ENCODE assay signal across 1 cellular context in the genomic region with DNA sequence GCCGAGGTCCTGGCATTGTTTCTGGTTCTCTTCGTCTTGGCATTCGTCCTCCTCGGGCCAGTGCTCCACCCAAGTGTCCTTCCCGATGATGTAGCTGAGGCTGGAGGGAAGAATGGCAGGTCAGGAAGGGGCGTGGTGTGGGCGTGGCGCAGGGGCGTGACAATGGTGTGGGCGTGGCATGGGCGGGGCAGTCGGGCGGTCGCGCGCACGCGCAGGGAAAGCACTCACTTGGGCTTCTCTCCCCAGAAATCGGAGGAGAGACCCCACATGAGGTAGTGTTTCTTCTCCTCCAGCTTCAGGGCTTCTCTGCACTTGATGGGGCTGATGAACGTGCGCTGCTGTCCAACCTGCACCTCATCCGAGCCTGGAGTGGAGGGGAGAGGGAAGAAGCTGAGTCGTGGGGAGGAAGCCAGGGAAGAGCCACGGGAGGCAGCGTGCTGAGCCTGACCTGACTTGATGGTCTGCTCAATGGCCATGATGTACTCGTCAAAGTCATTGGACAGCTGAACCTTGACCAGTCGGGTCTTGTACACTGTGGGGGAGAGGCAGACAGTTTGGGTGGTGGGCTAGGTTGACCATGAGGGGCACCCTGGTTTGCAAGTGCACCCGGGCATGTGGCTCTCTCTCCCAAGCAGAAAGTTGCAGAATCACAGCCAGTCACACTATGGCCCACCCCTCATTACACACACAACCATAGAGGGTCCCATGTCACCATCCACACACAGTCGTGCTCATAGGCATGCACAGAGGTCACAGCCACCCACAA.
A peak's percentile ranks its signal among the peaks of the same experiment; 100 is the strongest.
TF ChIP-seq lines count a peak whose summit lies in the region.

No MANE protein-coding gene starts in this region.

TF ChIP-seq in H1, 55 proteins besides CTCF, POLR2A, EP300 and RAD21:
- TF ChIP-seq TCF12 (IDR thresholded peaks at IDR 0.05; ENCODE audit: low read depth, low read length) (no peak), RFX5 (IDR thresholded peaks at IDR 0.05; ENCODE audit: borderline replicate concordance, low read depth, low read length) (no peak), SIN3A (conservative IDR thresholded peaks at IDR 0.05 in 1 of 2, IDR thresholded peaks at IDR 0.05 in 1 of 2; ENCODE audit: low read depth in 1 of 2, low read length in 2 of 2) (no peak), NRF1 (IDR thresholded peaks at IDR 0.05; ENCODE audit: low read depth, low read length) (peak; percentile 61), EZH2 (IDR thresholded peaks at IDR 0.05; ENCODE audit: low read depth, low read length, severe bottlenecking) (no peak), MAX (IDR thresholded peaks at IDR 0.05) (no peak), BCL11A (IDR thresholded peaks at IDR 0.05; ENCODE audit: low read depth in 2 of 2, low read length in 2 of 2) (no peak), SP1 (IDR thresholded peaks at IDR 0.05; ENCODE audit: low read depth, low read length) (peak; percentile 61; the same call in 1 of the 2 replicates), SIX5 (IDR thresholded peaks at IDR 0.05; ENCODE audit: low read depth, low read length) (no peak), NANOG (IDR thresholded peaks at IDR 0.05; ENCODE audit: insufficient read depth, low read depth, low read length, poor library complexity, severe bottlenecking) (no peak), KDM4A (IDR thresholded peaks at IDR 0.05; ENCODE audit: low read depth, low read length, severe bottlenecking) (no peak), CBX8 (IDR thresholded peaks at IDR 0.05; ENCODE audit: borderline replicate concordance, low read depth, low read length) (no peak), SP4 (IDR thresholded peaks at IDR 0.05; ENCODE audit: low read length) (peak; percentile 91; the same call in 1 of the 2 replicates), BRCA1 (IDR thresholded peaks at IDR 0.05; ENCODE audit: low read depth, low read length) (no peak), ZNF274 (IDR thresholded peaks at IDR 0.05; ENCODE audit: borderline replicate concordance, extremely low read depth, low read length) (no peak), JUN (IDR thresholded peaks at IDR 0.05; ENCODE audit: low read depth, low read length) (no peak), CREB1 (IDR thresholded peaks at IDR 0.05) (no peak)
- TF ChIP-seq, protein P1, sequence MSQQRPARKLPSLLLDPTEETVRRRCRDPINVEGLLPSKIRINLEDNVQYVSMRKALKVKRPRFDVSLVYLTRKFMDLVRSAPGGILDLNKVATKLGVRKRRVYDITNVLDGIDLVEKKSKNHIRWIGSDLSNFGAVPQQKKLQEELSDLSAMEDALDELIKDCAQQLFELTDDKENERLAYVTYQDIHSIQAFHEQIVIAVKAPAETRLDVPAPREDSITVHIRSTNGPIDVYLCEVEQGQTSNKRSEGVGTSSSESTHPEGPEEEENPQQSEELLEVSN (IDR thresholded peaks at IDR 0.05) = no peak; the same call in 1 of the 2 replicates
